In the genomic region with DNA sequence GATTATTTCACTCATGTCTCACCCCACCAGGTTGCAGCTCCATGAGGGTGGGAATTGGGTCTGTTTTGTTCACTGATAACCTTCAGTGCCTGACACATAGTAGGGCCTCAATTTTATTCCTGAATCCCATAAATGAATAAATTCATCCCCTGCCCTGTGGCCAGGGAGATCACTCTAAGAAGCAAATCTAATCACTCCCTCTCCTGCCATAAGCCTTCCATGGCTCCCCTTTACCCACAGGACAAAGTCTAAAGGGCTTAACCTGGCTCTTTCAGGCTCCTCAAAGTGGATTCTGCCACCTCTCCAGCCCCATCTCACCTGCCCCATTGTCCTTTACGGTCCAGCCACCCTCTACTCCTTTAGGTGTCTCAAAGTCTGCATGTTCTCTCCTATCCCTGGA, we compare ENCODE assay signal across 17 cellular contexts.
"Had no signal": no experiment of that assay in that cellular context is flagged by ENCODE, and none has a peak within 500 bp of the region (broad histone marks: within the 10 kb centered on the region; RNA-seq: fewer than 3 reads in every experiment).

No MANE protein-coding gene starts in this region.

- H3K27ac Mint-ChIP-seq: activated CD8-positive, alpha-beta T cell treated with anti-CD3 and anti-CD28 coated beads, Interleukin-2, amount 10 ng/mL, durations not matched to agents 7 days and 5 days; activated naive CD4-positive, alpha-beta T cell treated with anti-CD3 and anti-CD28 coated beads for 36 hours; activated T-cell treated with anti-CD3 and anti-CD28 coated beads, Interleukin-2, amount 50 U/mL, for 24 hours; naive B cell; stimulated activated naive CD8-positive, alpha-beta T cell treated with anti-CD3 and anti-CD28 coated beads, Interleukin-15, Interleukin-2, amounts not matched to agents 100 ng/mL and 50 ng/mL, for 24 hours; WTC11 had no signal

- DNase-seq: activated CD4-positive, alpha-beta T cell treated with anti-CD3 and anti-CD28 coated beads for 48 hours; activated CD8-positive, alpha-beta T cell treated with anti-CD3 and anti-CD28 coated beads, Interleukin-2, amount 10 ng/mL, durations not matched to agents 7 days and 5 days; activated naive CD4-positive, alpha-beta T cell treated with anti-CD3 and anti-CD28 coated beads for 36 hours; activated T-cell treated with anti-CD3 and anti-CD28 coated beads, Interleukin-2, amount 50 U/mL, for 24 hours; aorta; central memory CD4-positive, alpha-beta T cell; foreskin keratinocyte; hippocampal formation; naive B cell; psoas muscle; right cardiac atrium had no signal

- H3K36me3 Mint-ChIP-seq: WTC11 had no signal

- H3K27me3 ChIP-seq: brain microvascular endothelial cell, foreskin keratinocyte, ovary had no signal

- H3K27ac ChIP-seq: brain microvascular endothelial cell, coronary artery, foreskin keratinocyte, ovary, psoas muscle had no signal

- H3K9me3 ChIP-seq: ovary, psoas muscle had no signal

- H3K4me3 Mint-ChIP-seq: activated CD8-positive, alpha-beta T cell treated with anti-CD3 and anti-CD28 coated beads, Interleukin-2, amount 10 ng/mL, durations not matched to agents 7 days and 5 days; activated naive CD4-positive, alpha-beta T cell treated with anti-CD3 and anti-CD28 coated beads for 36 hours; activated T-cell treated with anti-CD3 and anti-CD28 coated beads, Interleukin-2, amount 50 U/mL, for 24 hours; naive B cell; stimulated activated naive CD8-positive, alpha-beta T cell treated with anti-CD3 and anti-CD28 coated beads, Interleukin-15, Interleukin-2, amounts not matched to agents 100 ng/mL and 50 ng/mL, for 24 hours; WTC11 had no signal

- FAIRE-seq: islet of Langerhans had no signal

- H3K4me3 ChIP-seq: coronary artery, ovary, psoas muscle had no signal

- ATAC-seq: activated CD8-positive, alpha-beta T cell treated with anti-CD3 and anti-CD28 coated beads, Interleukin-2, amount 10 ng/mL, durations not matched to agents 7 days and 5 days; foreskin keratinocyte; WTC11 had no signal

- H3K36me3 ChIP-seq: brain microvascular endothelial cell, ovary had no signal
